In the genomic region with DNA sequence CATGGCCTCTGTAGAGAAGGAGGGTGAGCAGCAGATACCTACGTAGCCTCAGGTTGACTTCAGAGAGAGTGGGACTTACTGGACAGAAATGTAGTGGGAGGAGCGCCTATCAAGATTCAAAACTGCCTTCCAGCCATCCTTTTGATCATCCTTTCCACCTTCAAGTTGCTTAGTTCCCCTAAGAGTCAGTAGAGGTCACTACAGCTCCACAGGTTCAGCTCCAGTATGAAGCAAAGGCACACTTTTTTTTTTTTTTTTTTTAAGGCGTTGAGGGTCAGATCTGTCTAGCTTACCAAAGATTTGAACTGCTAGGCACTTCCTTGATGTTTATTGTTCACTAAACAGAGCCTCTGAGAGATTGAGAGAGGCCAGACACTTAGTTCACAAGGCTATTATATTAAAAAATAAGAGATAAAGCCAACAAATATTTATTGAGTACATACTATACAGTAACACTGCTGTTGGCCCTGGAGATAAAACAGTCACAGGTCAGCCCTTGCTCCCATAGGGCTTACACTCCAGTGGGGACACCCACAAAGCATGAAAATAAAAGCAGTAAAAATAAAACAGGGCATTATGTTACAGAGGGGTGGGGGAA, we compare ENCODE assay signal across 8 cellular contexts. TPM values are rescaled to one million over a fixed set of nuclear protein-coding genes. Genes with fewer than 3 reads are reported as not detected.
A peak's percentile ranks its signal among the peaks of the same experiment; 100 is the strongest.
DNase-seq lines count a peak whose midpoint lies in the region; ATAC-seq and TF ChIP-seq lines count a peak whose summit lies in the region.

No MANE protein-coding gene starts in this region.

- intact Hi-C loops in ovary (cut with DNase I): loop anchor here in 3 of 4 donors (5.0 kb wide), 1 partner anchor 74 kb away; no protein-coding TSS in a partner anchor

- no peak for ATAC-seq in GM18861 (IDR thresholded peaks at IDR 0.05; ENCODE audit: unreplicated experiment)

- POLR2A ChIA-PET in activated CD4-positive, alpha-beta memory T cell treated with anti-CD3 and anti-CD28 coated beads, Interleukin-2, amount 10 ng/mL, durations not matched to agents 7 days and 5 days (lab: Charles Lee): interaction anchor here (0.9 to 2.4 kb wide), 4 partner anchors 19 to 80 kb away, joined by 3 to 13 read pairs (median 8); partner anchors contain the start of genes CNTROB and TRAPPC1

- peaks cover 40% of the 10 kb centered on the region for H3K36me3 Mint-ChIP-seq in activated CD4-positive, alpha-beta memory T cell treated with anti-CD3 and anti-CD28 coated beads, Interleukin-2, amount 10 ng/mL, durations not matched to agents 7 days and 5 days (ENCODE audit: low read depth)

- DNase-seq in GM13976 (ENCODE audit: low spot score): peak; percentile 81
- DNase-seq in NCI-H345 treated with DMSO at 0.1 percent for 48 hours (lab: John Stamatoyannopoulos, UW; ENCODE audit: unreplicated experiment): peak; percentile 17
- peak; percentile 49 for DNase-seq in activated CD4-positive, alpha-beta memory T cell treated with anti-CD3 and anti-CD28 coated beads, Interleukin-2, amount 10 ng/mL, durations not matched to agents 7 days and 5 days
- peak; percentile 86 for DNase-seq in fibroblast of pulmonary artery (ENCODE audit: low read depth)
- peak in 1 of 5 donors; percentile 37 for DNase-seq in ovary
- DNase-seq in activated CD8-positive, alpha-beta memory T cell treated with anti-CD3 and anti-CD28 coated beads for 24 hours: no peak

- H3K4me2 ChIP-seq in BLaER1 treated with 17β-estradiol and CSF1 and Interleukin-3, amounts not matched to agents 10 nM and 100 nM: peak overlapping the region in 5 of 11 experiments; percentile 12 to 55 (median 34); a peak in 5 of 22 replicates

- TF ChIP-seq POLR2A in ovary (IDR thresholded peaks at IDR 0.05): no peak

- no peak overlapping the region for H3K4me3 ChIP-seq in BLaER1 treated with 17β-estradiol and CSF1 and Interleukin-3, amounts not matched to agents 10 nM and 100 nM
- H3K4me3 ChIP-seq in fibroblast of pulmonary artery (replicated peaks; ENCODE audit: low read depth, low read length) (no peak overlapping the region), ovary (no peak overlapping the region)

- peaks cover 47 to 64% (median 52%) of the 10 kb centered on the region in 10 experiments for H3K4me1 ChIP-seq in BLaER1 treated with 17β-estradiol and CSF1 and Interleukin-3, amounts not matched to agents 10 nM and 100 nM
- H3K4me1 ChIP-seq in ovary (ENCODE audit: insufficient read depth): peaks cover 4% of the 10 kb centered on the region

- H3K9me3 Mint-ChIP-seq in activated CD4-positive, alpha-beta memory T cell treated with anti-CD3 and anti-CD28 coated beads, Interleukin-2, amount 10 ng/mL, durations not matched to agents 7 days and 5 days: no peaks in the 10 kb centered on the region

- peaks cover 44 to 58% (median 51%) of the 10 kb centered on the region in 11 experiments for H3K36me3 ChIP-seq in BLaER1 treated with 17β-estradiol and CSF1 and Interleukin-3, amounts not matched to agents 10 nM and 100 nM
- no peaks in the 10 kb centered on the region for H3K36me3 ChIP-seq in ovary

- TF ChIP-seq CTCF in GM13976 (IDR thresholded peaks at IDR 0.05; ENCODE audit: borderline replicate concordance, control extremely low read depth, extremely low read depth, insufficient read depth, missing control alignments) (peak; percentile 56), fibroblast of pulmonary artery (IDR thresholded peaks at IDR 0.05; ENCODE audit: low read length, missing control alignments) (peak; percentile 77), ovary (IDR thresholded peaks at IDR 0.05) (peak in 2 of 3 donors; percentile 42 to 61)

- no peaks in the 10 kb centered on the region for H3K27me3 Mint-ChIP-seq in activated CD4-positive, alpha-beta memory T cell treated with anti-CD3 and anti-CD28 coated beads, Interleukin-2, amount 10 ng/mL, durations not matched to agents 7 days and 5 days

- in situ Hi-C loops in GM13976 (cut with MboI; ENCODE audit: low sequenced_read_pairs, unreplicated experiment): loop anchor here (5.0 kb wide), 1 partner anchor 74 kb away; no protein-coding TSS in a partner anchor

- peaks cover 0 to 46% (median 25%) of the 10 kb centered on the region in 11 experiments; a peak in 13 of 22 replicates for H4K20me1 ChIP-seq in BLaER1 treated with 17β-estradiol and CSF1 and Interleukin-3, amounts not matched to agents 10 nM and 100 nM

- H3K27me3 ChIP-seq in BLaER1 treated with 17β-estradiol and CSF1 and Interleukin-3, amounts not matched to agents 10 nM and 100 nM: no peaks in the 10 kb centered on the region
- no peaks in the 10 kb centered on the region for H3K27me3 ChIP-seq in ovary

- H3K27ac ChIP-seq in BLaER1 treated with 17β-estradiol and CSF1 and Interleukin-3, amounts not matched to agents 10 nM and 100 nM: peak overlapping the region in 9 of 11 experiments; percentile 10 to 68 (median 50); a peak in 11 of 22 replicates
- H3K27ac ChIP-seq in ovary: no peak overlapping the region

- no peak for TF ChIP-seq EP300 in ovary (IDR thresholded peaks at IDR 0.05)

- peak overlapping the region in 6 of 11 experiments; percentile 39 to 64 (median 56); a peak in 9 of 22 replicates for H3K9ac ChIP-seq in BLaER1 treated with 17β-estradiol and CSF1 and Interleukin-3, amounts not matched to agents 10 nM and 100 nM

- H3K4me1 Mint-ChIP-seq in activated CD4-positive, alpha-beta memory T cell treated with anti-CD3 and anti-CD28 coated beads, Interleukin-2, amount 10 ng/mL, durations not matched to agents 7 days and 5 days: peaks cover 35% of the 10 kb centered on the region

- H3K9me3 ChIP-seq in BLaER1 treated with 17β-estradiol and CSF1 and Interleukin-3, amounts not matched to agents 10 nM and 100 nM (replicated peaks in 1 of 11): peaks cover 0 to 6% (median 0%) of the 10 kb centered on the region in 11 experiments; a peak in 4 of 22 replicates
- H3K9me3 ChIP-seq in ovary: no peaks in the 10 kb centered on the region

- WGBS in ovary, 3 donors: 51 to 55% (median 52%) methylated on average over 3 of the region's 3 CpGs

- H3K4me3 Mint-ChIP-seq in activated CD4-positive, alpha-beta memory T cell treated with anti-CD3 and anti-CD28 coated beads, Interleukin-2, amount 10 ng/mL, durations not matched to agents 7 days and 5 days: no peak overlapping the region

- CTCF ChIA-PET in activated CD4-positive, alpha-beta memory T cell treated with anti-CD3 and anti-CD28 coated beads, Interleukin-2, amount 10 ng/mL, durations not matched to agents 7 days and 5 days (lab: Charles Lee): interaction anchor here (0.6 to 4.7 kb wide), 25 partner anchors 9 to 225 kb away, joined by 3 to 104 read pairs (median 5); partner anchors contain the start of genes CNTROB, GUCY2D, KCNAB3 and TRAPPC1

- peak overlapping the region; percentile 57 for H3K27ac Mint-ChIP-seq in activated CD4-positive, alpha-beta memory T cell treated with anti-CD3 and anti-CD28 coated beads, Interleukin-2, amount 10 ng/mL, durations not matched to agents 7 days and 5 days

RNA-seq across cellular contexts. Expression of gene RNF227, which starts 3.1 kb away (rescaled TPM):
- total RNA-seq in activated CD4-positive, alpha-beta memory T cell treated with anti-CD3 and anti-CD28 coated beads, Interleukin-2, amount 10 ng/mL, durations not matched to agents 7 days and 5 days: 1 to 10 TPM; 3.6 to 3.7 TPM
- total RNA-seq in ovary: 10 to 100 TPM in 1 of 7 donors, 1 to 10 TPM in 6; 2.7 to 16.5 (median 5.2) TPM
- polyA plus RNA-seq in ovary: 1 to 10 TPM; 4.3 to 8.6 TPM

RNA-seq across cellular contexts. Expression of gene KCNAB3, which starts 16.6 kb away (rescaled TPM):
- total RNA-seq in activated CD4-positive, alpha-beta memory T cell treated with anti-CD3 and anti-CD28 coated beads, Interleukin-2, amount 10 ng/mL, durations not matched to agents 7 days and 5 days: 1 to 10 TPM; 7.7 to 8.4 TPM
- total RNA-seq in ovary: 1 to 10 TPM in 5 of 7 donors, under 1 TPM in 2; 0.48 to 5.9 (median 2.2) TPM
- 1 to 10 TPM; 1.9 to 3.9 TPM for polyA plus RNA-seq in ovary

RNA-seq across cellular contexts. Expression of gene TRAPPC1, which starts 18.7 kb away (rescaled TPM):
- total RNA-seq in activated CD4-positive, alpha-beta memory T cell treated with anti-CD3 and anti-CD28 coated beads, Interleukin-2, amount 10 ng/mL, durations not matched to agents 7 days and 5 days: 100 to 1,000 TPM; 238 to 244 TPM
- 10 to 100 TPM; 27.5 to 94.3 (median 74.0) TPM for total RNA-seq in ovary
- 100 to 1,000 TPM in 1 of 2 donors, 10 to 100 TPM in 1; 77.5 to 238 TPM for polyA plus RNA-seq in ovary

RNA-seq across cellular contexts. Expression of gene CNTROB, which starts 19.0 kb away (rescaled TPM):
- total RNA-seq in activated CD4-positive, alpha-beta memory T cell treated with anti-CD3 and anti-CD28 coated beads, Interleukin-2, amount 10 ng/mL, durations not matched to agents 7 days and 5 days: 10 to 100 TPM; 58.8 to 64.6 TPM
- 10 to 100 TPM; 15.0 to 27.3 (median 25.9) TPM for total RNA-seq in ovary
- 10 to 100 TPM; 24.3 to 25.3 TPM for polyA plus RNA-seq in ovary

RNA-seq across cellular contexts. Expression of gene CHD3, which starts 24.4 kb away (rescaled TPM):
- 100 to 1,000 TPM; 127 to 131 TPM for total RNA-seq in activated CD4-positive, alpha-beta memory T cell treated with anti-CD3 and anti-CD28 coated beads, Interleukin-2, amount 10 ng/mL, durations not matched to agents 7 days and 5 days
- total RNA-seq in ovary: 100 to 1,000 TPM in 4 of 7 donors, 10 to 100 TPM in 3; 65.7 to 145 (median 114) TPM
- 100 to 1,000 TPM in 1 of 2 donors, 10 to 100 TPM in 1; 87.2 to 100 TPM for polyA plus RNA-seq in ovary

Comparison
In these comparisons a context has a peak if more than half of its experiments do, and no peak if none do; other contexts are left out.
1. H3K27ac ChIP-seq: peak in BLaER1 treated with 17β-estradiol and CSF1 and Interleukin-3, amounts not matched to agents 10 nM and 100 nM (9 of 11); none in ovary (0 of 2).
2. Peak in every context shown above with its lines, with median percentiles within 50 percentile points of each other: CTCF ChIP-seq.